ENCODE assay signal across 24 cellular contexts in the genomic region with DNA sequence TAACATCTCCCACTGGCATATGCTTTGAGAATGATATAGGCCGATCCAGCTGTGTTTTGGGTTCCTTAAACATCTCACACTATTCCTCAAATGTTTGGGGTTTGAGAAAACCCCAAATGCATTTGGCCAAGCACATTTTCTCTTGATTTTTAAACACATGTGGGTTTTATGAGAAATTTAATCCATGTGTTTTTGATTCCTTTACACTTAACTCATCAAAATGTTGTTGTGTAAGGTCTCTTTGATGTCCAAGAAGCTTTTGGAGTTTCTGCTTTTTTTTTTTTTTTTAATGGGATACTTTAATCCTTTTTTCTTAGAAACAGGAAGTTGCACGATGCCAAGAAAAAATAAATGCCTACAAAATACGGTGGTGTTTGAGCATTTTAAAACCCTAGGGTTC.
DNase-seq lines count a peak whose midpoint lies in the region; ATAC-seq and TF ChIP-seq lines count a peak whose summit lies in the region.
"Had no signal": no experiment of that assay in that cellular context is flagged by ENCODE, and none has a peak within 500 bp of the region (broad histone marks: within the 10 kb centered on the region; RNA-seq: fewer than 3 reads in every experiment).

No MANE protein-coding gene starts in this region.

- no TSS peak for BruUV-seq in IMR-90 (replicated peaks; lab: Mats Ljungman, UMichigan)

- H3K4me2 ChIP-seq in IMR-90 (ENCODE audit: low read depth, low read length), result no peak overlapping the region

- intact Hi-C loops in IMR-90 (cut with micrococcal nuclease), result no loop called here

- no peak overlapping the region for H2BK15ac ChIP-seq in IMR-90 (ENCODE audit: low read depth, low read length)

- dilution Hi-C loops in IMR-90 (cut with HindIII; ENCODE audit: low sequenced_read_pairs, unreplicated experiment), result no loop called here

- no peak overlapping the region for H3K4ac ChIP-seq in IMR-90 (ENCODE audit: low read depth, low read length)

- in situ Hi-C loops in IMR-90 (cut with MboI; ENCODE audit: low sequenced_read_pairs), result no loop called here

- no peak overlapping the region for H3K14ac ChIP-seq in IMR-90 (replicated peaks; ENCODE audit: low read depth, low read length)

- H3K27me3 ChIP-seq in IMR-90 (ENCODE audit: control insufficient read depth, insufficient read depth, low read length), result peaks cover 5% of the 10 kb centered on the region; the same call in 1 of the 2 replicates
- H3K27me3 ChIP-seq: gastrocnemius medialis had no signal

- no peak for TF ChIP-seq POLR2A in IMR-90 (IDR thresholded peaks at IDR 0.05; ENCODE audit: low read depth, low read length)

- no peaks in the 10 kb centered on the region for H3K9me3 ChIP-seq in IMR-90 (ENCODE audit: control insufficient read depth, insufficient read depth, low read length)
- H3K9me3 ChIP-seq: gastrocnemius medialis had no signal

- H4K91ac ChIP-seq in IMR-90 (ENCODE audit: insufficient read depth, low read depth, low read length), result no peak overlapping the region

- no peaks in the 10 kb centered on the region for H3K79me1 ChIP-seq in IMR-90 (ENCODE audit: low read depth in 1 of 2, low read length in 2 of 2)

- ATAC-seq in IMR-90 (ENCODE audit: low read depth) (peak; percentile 37; the same call in 1 of the 2 replicates), GM18517 (IDR thresholded peaks at IDR 0.05; ENCODE audit: unreplicated experiment) (no peak), HG03196 (IDR thresholded peaks at IDR 0.05; ENCODE audit: unreplicated experiment) (no peak), HG02885 (IDR thresholded peaks at IDR 0.05; ENCODE audit: poor library complexity, unreplicated experiment) (no peak)
- ATAC-seq: activated naive CD4-positive, alpha-beta T cell treated with anti-CD3 and anti-CD28 coated beads, Interleukin-2, amount 50 U/mL, for 72 hours; gastrocnemius medialis; GM12878; left lobe of liver; sciatic nerve had no signal

- no peak overlapping the region for H3K18ac ChIP-seq in IMR-90 (ENCODE audit: low read depth, low read length)

- no peak overlapping the region for H2BK120ac ChIP-seq in IMR-90 (ENCODE audit: low read depth, low read length)

- H3K4me1 ChIP-seq in IMR-90 (ENCODE audit: control insufficient read depth, insufficient read depth, low read length), result no peaks in the 10 kb centered on the region
- H3K4me1 ChIP-seq: gastrocnemius medialis had no signal

- H3K9me1 ChIP-seq in IMR-90 (ENCODE audit: insufficient read depth, low read length), result no peaks in the 10 kb centered on the region

- H3K9ac ChIP-seq in IMR-90 (ENCODE audit: low read depth, low read length), result no peak overlapping the region

- WGBS in IMR-90 (ENCODE audit: extremely low coverage in 2 of 2, insufficient read length in 1 of 2), 2 experiments, result 0% methylated on average over 1 of the region's 3 CpGs; no CpG with 5 or more reads in 1 of the 2 experiments

- CTCF ChIA-PET in IMR-90 (lab: Yijun Ruan, JAX), result no interaction called here

- H2AK5ac ChIP-seq in IMR-90 (ENCODE audit: low read depth, low read length), result no peak overlapping the region

- no peak for TF ChIP-seq RAD21 in IMR-90 (IDR thresholded peaks at IDR 0.05; ENCODE audit: low read length)

- no peak overlapping the region for H4K5ac ChIP-seq in IMR-90 (ENCODE audit: low read depth, low read length)

- H4K8ac ChIP-seq in IMR-90 (ENCODE audit: low read depth in 2 of 2, low read length in 2 of 2), result no peak overlapping the region

- H3K36me3 ChIP-seq in IMR-90 (ENCODE audit: control insufficient read depth, insufficient read depth, low read length), result no peaks in the 10 kb centered on the region
- H3K36me3 ChIP-seq: gastrocnemius medialis had no signal

- no peak overlapping the region for H3K56ac ChIP-seq in IMR-90 (ENCODE audit: extremely low read depth, insufficient read depth, low read length)

- POLR2A ChIA-PET in IMR-90 (lab: Charles Lee; ENCODE audit: unreplicated experiment), result interaction anchor here (0.6 kb wide), 1 partner anchor 212 kb away, joined by 4 read pairs; no protein-coding TSS in a partner anchor

- no peak for TF ChIP-seq CTCF in IMR-90 (conservative IDR thresholded peaks at IDR 0.05; ENCODE audit: low read depth, low read length)
- TF ChIP-seq CTCF in cardiac fibroblast (IDR thresholded peaks at IDR 0.05; ENCODE audit: low read depth, low read length), result no peak
- TF ChIP-seq CTCF in retinal pigment epithelial cell (conservative IDR thresholded peaks at IDR 0.05; ENCODE audit: low read depth, low read length), result no peak

- H2AFZ ChIP-seq in IMR-90 (replicated peaks; ENCODE audit: low read length, poor library complexity), result no peak overlapping the region

- DNase-seq in Daoy (ENCODE audit: low read depth), result peak; percentile 32
- peak; percentile 89 for DNase-seq in IMR-90
- DNase-seq in cardiac fibroblast (ENCODE audit: low read depth in 2 of 2), result peak; percentile 33 to 57
- peak; percentile 22 for DNase-seq in retinal pigment epithelial cell (ENCODE audit: low read depth)
- no peak for DNase-seq in central memory CD4-positive, alpha-beta T cell
- DNase-seq: activated CD4-positive, alpha-beta T cell treated with anti-CD3 and anti-CD28 coated beads for 48 hours; activated T-cell treated with anti-CD3 and anti-CD28 coated beads for 4 hours; caudate nucleus; CD4-positive, CD25-positive, alpha-beta regulatory T cell; DND-41; effector CD8-positive, alpha-beta T cell; gastrocnemius medialis; Karpas-422; NCI-H146; NK-92 treated with Interleukin-12 subunit alpha and Interleukin-12 subunit beta, amount 100 ng/mL, for 24 hours; stimulated activated CD4-positive, alpha-beta T cell treated with anti-CD3 and anti-CD28 coated beads, Interleukin-4, amount 100 ng/mL, for 1 hour; stimulated activated CD8-positive, alpha-beta memory T cell treated with anti-CD3 and anti-CD28 coated beads, Interleukin-4, amount 100 ng/mL, for 48 hours had no signal

- no peaks in the 10 kb centered on the region for H4K20me1 ChIP-seq in IMR-90 (ENCODE audit: insufficient read depth, low read length)

- H2AK9ac ChIP-seq in IMR-90 (replicated peaks; ENCODE audit: low read depth, low read length, poor library complexity), result no peak overlapping the region

- H3K23ac ChIP-seq in IMR-90 (ENCODE audit: low read depth, low read length), result no peak overlapping the region

- no peak overlapping the region for H2BK20ac ChIP-seq in IMR-90 (ENCODE audit: low read depth, low read length)

- no peak overlapping the region for H3K27ac ChIP-seq in IMR-90 (ENCODE audit: insufficient read depth, low read length)
- H3K27ac ChIP-seq: gastrocnemius medialis had no signal

- H3K4me3 ChIP-seq in IMR-90 (ENCODE audit: insufficient read depth, low read depth, low read length) (no peak overlapping the region), cardiac fibroblast (replicated peaks in 1 of 2; ENCODE audit: low read depth in 2 of 2, low read length in 2 of 2) (no peak overlapping the region), retinal pigment epithelial cell (ENCODE audit: low read length) (no peak overlapping the region)
- H3K4me3 ChIP-seq: gastrocnemius medialis, GM12878 had no signal

- no peak overlapping the region for H2BK5ac ChIP-seq in IMR-90 (ENCODE audit: low read depth, low read length, poor library complexity, severe bottlenecking)

TF ChIP-seq in IMR-90, 13 proteins besides CTCF, POLR2A, EP300 and RAD21:
- TF ChIP-seq, protein P1, sequence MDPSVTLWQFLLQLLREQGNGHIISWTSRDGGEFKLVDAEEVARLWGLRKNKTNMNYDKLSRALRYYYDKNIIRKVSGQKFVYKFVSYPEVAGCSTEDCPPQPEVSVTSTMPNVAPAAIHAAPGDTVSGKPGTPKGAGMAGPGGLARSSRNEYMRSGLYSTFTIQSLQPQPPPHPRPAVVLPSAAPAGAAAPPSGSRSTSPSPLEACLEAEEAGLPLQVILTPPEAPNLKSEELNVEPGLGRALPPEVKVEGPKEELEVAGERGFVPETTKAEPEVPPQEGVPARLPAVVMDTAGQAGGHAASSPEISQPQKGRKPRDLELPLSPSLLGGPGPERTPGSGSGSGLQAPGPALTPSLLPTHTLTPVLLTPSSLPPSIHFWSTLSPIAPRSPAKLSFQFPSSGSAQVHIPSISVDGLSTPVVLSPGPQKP (IDR thresholded peaks at IDR 0.05; ENCODE audit: borderline replicate concordance, low read depth, low read length), result no peak
- no peak for TF ChIP-seq SMC3 (IDR thresholded peaks at IDR 0.05; ENCODE audit: low read depth, low read length)
TF ChIP-seq in IMR-90: peak in this region for 0.
